In the genomic region with DNA sequence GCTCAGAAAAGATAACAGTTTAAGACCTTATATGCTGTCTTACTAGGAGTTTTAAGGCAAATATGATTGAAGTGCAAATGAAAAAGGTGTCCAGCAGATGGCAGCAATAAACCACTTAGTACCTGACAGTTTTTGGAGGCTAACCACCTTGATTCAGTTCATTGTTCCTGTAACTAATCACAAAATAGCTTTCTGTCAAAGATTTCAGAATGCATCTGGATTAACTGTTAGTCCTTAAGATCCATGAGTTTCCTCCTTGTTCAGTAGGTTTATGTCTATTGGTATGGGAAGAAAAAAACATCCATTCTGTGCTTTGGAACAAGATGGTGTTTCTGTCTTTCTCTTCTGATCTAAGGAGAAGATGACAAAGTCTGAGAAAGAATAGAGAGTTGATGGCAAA, we compare ENCODE assay signal across 1 cellular context.
TF ChIP-seq lines count a peak whose summit lies in the region.

No MANE protein-coding gene starts in this region.

TF ChIP-seq in K562, 482 proteins besides CTCF, POLR2A, EP300 and RAD21 (continued from another document):
- TF ChIP-seq, protein P1, sequence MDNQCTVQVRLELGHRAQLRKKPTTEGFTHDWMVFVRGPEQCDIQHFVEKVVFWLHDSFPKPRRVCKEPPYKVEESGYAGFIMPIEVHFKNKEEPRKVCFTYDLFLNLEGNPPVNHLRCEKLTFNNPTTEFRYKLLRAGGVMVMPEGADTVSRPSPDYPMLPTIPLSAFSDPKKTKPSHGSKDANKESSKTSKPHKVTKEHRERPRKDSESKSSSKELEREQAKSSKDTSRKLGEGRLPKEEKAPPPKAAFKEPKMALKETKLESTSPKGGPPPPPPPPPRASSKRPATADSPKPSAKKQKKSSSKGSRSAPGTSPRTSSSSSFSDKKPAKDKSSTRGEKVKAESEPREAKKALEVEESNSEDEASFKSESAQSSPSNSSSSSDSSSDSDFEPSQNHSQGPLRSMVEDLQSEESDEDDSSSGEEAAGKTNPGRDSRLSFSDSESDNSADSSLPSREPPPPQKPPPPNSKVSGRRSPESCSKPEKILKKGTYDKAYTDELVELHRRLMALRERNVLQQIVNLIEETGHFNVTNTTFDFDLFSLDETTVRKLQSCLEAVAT (IDR thresholded peaks at IDR 0.05) = no peak
- TF ChIP-seq FOSL1 (tag; conservative IDR thresholded peaks at IDR 0.05) (no peak), BMI1 (IDR thresholded peaks at IDR 0.05; ENCODE audit: low read length) (no peak), ZNF77 (CRISPR knock-in tag; IDR thresholded peaks at IDR 0.05) (no peak), MIER1 (IDR thresholded peaks at IDR 0.05; ENCODE audit: low read depth) (no peak), CBX8 (IDR thresholded peaks at IDR 0.05; ENCODE audit: borderline replicate concordance, extremely low read depth, low read depth, low read length, poor library complexity, severe bottlenecking) (no peak), ZNF41 (CRISPR knock-in tag; conservative IDR thresholded peaks at IDR 0.05) (no peak), RCOR1 (IDR thresholded peaks at IDR 0.05; ENCODE audit: borderline replicate concordance in 1 of 2, low read depth in 2 of 2, low read length in 2 of 2) (0 out of 4 replicates have a peak, but pooled peaks of 1 of the 2 experiments have one; percentile 34), PHF20 (IDR thresholded peaks at IDR 0.05; ENCODE audit: partially characterized antibody) (no peak), ZNF24 (IDR thresholded peaks at IDR 0.05) (peak; percentile 59; the same call in 1 of the 2 replicates), SOX6 (IDR thresholded peaks at IDR 0.05) (peak; percentile 39; the same call in 1 of the 2 replicates), LEF1 (IDR thresholded peaks at IDR 0.05) (no peak), RAD51 (IDR thresholded peaks at IDR 0.05; ENCODE audit: borderline replicate concordance, low read depth) (no peak), SRSF9 (IDR thresholded peaks at IDR 0.05; ENCODE audit: borderline replicate concordance, low read depth, low read length) (no peak), TFAM (CRISPR knock-in tag; conservative IDR thresholded peaks at IDR 0.05) (no peak), ZNF184 (CRISPR knock-in tag; IDR thresholded peaks at IDR 0.05) (no peak), SMC3 (conservative IDR thresholded peaks at IDR 0.05; ENCODE audit: insufficient read depth, low read depth, low read length) (peak; percentile 81), POLR3A (IDR thresholded peaks at IDR 0.05; ENCODE audit: borderline replicate concordance, extremely low read depth, insufficient read depth, insufficient read length) (no peak)
- TF ChIP-seq, protein P2, sequence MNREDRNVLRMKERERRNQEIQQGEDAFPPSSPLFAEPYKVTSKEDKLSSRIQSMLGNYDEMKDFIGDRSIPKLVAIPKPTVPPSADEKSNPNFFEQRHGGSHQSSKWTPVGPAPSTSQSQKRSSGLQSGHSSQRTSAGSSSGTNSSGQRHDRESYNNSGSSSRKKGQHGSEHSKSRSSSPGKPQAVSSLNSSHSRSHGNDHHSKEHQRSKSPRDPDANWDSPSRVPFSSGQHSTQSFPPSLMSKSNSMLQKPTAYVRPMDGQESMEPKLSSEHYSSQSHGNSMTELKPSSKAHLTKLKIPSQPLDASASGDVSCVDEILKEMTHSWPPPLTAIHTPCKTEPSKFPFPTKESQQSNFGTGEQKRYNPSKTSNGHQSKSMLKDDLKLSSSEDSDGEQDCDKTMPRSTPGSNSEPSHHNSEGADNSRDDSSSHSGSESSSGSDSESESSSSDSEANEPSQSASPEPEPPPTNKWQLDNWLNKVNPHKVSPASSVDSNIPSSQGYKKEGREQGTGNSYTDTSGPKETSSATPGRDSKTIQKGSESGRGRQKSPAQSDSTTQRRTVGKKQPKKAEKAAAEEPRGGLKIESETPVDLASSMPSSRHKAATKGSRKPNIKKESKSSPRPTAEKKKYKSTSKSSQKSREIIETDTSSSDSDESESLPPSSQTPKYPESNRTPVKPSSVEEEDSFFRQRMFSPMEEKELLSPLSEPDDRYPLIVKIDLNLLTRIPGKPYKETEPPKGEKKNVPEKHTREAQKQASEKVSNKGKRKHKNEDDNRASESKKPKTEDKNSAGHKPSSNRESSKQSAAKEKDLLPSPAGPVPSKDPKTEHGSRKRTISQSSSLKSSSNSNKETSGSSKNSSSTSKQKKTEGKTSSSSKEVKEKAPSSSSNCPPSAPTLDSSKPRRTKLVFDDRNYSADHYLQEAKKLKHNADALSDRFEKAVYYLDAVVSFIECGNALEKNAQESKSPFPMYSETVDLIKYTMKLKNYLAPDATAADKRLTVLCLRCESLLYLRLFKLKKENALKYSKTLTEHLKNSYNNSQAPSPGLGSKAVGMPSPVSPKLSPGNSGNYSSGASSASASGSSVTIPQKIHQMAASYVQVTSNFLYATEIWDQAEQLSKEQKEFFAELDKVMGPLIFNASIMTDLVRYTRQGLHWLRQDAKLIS (CRISPR knock-in tag; IDR thresholded peaks at IDR 0.05) = no peak
- TF ChIP-seq, protein P3, sequence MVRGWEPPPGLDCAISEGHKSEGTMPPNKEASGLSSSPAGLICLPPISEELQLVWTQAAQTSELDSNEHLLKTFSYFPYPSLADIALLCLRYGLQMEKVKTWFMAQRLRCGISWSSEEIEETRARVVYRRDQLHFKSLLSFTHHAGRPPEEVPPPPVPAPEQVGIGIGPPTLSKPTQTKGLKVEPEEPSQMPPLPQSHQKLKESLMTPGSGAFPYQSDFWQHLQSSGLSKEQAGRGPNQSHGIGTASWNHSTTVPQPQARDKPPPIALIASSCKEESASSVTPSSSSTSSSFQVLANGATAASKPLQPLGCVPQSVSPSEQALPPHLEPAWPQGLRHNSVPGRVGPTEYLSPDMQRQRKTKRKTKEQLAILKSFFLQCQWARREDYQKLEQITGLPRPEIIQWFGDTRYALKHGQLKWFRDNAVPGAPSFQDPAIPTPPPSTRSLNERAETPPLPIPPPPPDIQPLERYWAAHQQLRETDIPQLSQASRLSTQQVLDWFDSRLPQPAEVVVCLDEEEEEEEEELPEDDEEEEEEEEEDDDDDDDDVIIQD (CRISPR knock-in tag; IDR thresholded peaks at IDR 0.05) = no peak
- TF ChIP-seq, protein P4, sequence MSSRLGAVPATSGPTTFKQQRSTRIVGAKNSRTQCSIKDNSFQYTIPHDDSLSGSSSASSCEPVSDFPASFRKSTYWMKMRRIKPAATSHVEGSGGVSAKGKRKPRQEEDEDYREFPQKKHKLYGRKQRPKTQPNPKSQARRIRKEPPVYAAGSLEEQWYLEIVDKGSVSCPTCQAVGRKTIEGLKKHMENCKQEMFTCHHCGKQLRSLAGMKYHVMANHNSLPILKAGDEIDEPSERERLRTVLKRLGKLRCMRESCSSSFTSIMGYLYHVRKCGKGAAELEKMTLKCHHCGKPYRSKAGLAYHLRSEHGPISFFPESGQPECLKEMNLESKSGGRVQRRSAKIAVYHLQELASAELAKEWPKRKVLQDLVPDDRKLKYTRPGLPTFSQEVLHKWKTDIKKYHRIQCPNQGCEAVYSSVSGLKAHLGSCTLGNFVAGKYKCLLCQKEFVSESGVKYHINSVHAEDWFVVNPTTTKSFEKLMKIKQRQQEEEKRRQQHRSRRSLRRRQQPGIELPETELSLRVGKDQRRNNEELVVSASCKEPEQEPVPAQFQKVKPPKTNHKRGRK (tag; IDR thresholded peaks at IDR 0.05) = no peak
- TF ChIP-seq, protein P5, sequence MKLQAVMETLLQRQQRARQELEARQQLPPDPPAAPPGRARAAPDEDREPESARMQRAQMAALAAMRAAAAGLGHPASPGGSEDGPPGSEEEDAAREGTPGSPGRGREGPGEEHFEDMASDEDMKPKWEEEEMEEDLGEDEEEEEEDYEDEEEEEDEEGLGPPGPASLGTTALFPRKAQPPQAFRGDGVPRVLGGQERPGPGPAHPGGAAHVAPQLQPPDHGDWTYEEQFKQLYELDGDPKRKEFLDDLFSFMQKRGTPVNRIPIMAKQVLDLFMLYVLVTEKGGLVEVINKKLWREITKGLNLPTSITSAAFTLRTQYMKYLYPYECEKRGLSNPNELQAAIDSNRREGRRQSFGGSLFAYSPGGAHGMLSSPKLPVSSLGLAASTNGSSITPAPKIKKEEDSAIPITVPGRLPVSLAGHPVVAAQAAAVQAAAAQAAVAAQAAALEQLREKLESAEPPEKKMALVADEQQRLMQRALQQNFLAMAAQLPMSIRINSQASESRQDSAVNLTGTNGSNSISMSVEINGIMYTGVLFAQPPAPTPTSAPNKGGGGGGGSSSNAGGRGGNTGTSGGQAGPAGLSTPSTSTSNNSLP (IDR thresholded peaks at IDR 0.05; ENCODE audit: borderline replicate concordance, low read depth, low read length) = 0 out of 2 replicates have a peak, but pooled peaks have one; percentile 37
- TF ChIP-seq, protein P6, sequence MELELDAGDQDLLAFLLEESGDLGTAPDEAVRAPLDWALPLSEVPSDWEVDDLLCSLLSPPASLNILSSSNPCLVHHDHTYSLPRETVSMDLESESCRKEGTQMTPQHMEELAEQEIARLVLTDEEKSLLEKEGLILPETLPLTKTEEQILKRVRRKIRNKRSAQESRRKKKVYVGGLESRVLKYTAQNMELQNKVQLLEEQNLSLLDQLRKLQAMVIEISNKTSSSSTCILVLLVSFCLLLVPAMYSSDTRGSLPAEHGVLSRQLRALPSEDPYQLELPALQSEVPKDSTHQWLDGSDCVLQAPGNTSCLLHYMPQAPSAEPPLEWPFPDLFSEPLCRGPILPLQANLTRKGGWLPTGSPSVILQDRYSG (tag; conservative IDR thresholded peaks at IDR 0.05; ENCODE audit: low read depth) = no peak
- TF ChIP-seq, protein P7, sequence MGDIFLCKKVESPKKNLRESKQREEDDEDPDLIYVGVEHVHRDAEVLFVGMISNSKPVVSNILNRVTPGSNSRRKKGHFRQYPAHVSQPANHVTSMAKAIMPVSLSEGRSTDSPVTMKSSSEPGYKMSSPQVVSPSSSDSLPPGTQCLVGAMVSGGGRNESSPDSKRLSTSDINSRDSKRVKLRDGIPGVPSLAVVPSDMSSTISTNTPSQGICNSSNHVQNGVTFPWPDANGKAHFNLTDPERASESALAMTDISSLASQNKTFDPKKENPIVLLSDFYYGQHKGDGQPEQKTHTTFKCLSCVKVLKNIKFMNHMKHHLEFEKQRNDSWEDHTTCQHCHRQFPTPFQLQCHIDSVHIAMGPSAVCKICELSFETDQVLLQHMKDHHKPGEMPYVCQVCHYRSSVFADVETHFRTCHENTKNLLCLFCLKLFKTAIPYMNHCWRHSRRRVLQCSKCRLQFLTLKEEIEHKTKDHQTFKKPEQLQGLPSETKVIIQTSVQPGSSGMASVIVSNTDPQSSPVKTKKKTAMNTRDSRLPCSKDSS (IDR thresholded peaks at IDR 0.05; ENCODE audit: low read depth, partially characterized antibody) = no peak
